ENCODE assay signal across 8 cellular contexts in the genomic region with DNA sequence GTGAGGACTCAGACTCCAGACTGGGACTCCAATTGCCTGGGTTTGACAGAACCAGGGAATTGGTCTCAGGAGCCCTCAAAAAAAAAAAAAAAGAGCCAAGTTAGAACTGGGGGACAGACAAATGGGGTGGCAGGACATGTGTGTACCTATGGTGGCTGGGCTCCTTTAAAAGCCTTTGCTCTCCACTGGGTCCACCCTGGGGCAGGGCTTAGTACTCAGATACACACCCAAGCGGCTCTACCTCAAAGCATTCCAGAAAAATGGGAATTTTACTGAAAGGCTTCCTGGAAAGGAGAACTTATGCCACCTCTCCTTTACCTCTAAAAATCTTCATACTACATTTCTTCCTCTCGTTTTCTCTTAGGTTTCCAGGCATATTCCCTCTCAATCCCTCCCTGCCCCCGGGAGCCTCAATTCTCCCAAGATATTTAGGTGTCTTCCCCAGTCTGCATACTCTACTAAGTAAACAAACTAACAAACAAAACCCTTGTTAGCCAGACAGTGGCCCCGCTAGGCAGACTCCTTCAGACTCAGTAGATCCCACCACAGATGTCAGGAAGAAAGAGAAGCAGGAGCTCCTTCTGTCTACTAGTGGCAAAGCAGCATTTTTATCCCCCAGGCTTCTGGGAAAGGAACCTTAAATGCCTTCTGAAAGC. TPM values are rescaled to one million over a fixed set of nuclear protein-coding genes. Genes with fewer than 3 reads are reported as not detected.
A peak's percentile ranks its signal among the peaks of the same experiment; 100 is the strongest.
DNase-seq lines count a peak whose midpoint lies in the region; ATAC-seq, FAIRE-seq and TF ChIP-seq lines count a peak whose summit lies in the region.

No MANE protein-coding gene starts in this region.

- peak overlapping the region; percentile 93 for H3K4me2 ChIP-seq in astrocyte (ENCODE audit: low read length)

- DNase-seq in activated CD4-positive, alpha-beta T cell treated with anti-CD3 and anti-CD28 coated beads, Interleukin-2, amount 10 ng/mL, durations not matched to agents 7 days and 5 days, result no peak
- no peak for DNase-seq in activated CD4-positive, alpha-beta T cell treated with anti-CD3 and anti-CD28 coated beads for 4 hours
- DNase-seq in astrocyte (ENCODE audit: low read depth), result no peak
- DNase-seq in right lobe of liver, result no peak
- DNase-seq in thyroid gland, result no peak
- DNase-seq in NOMO-1 treated with DMSO at 0.1 percent for 48 hours (lab: John Stamatoyannopoulos, UW; ENCODE audit: unreplicated experiment), result no peak
- DNase-seq in urothelium cell line (ENCODE audit: low spot score), result no peak

- no peak for TF ChIP-seq POLR2A in right lobe of liver (IDR thresholded peaks at IDR 0.05)
- TF ChIP-seq POLR2A in thyroid gland (IDR thresholded peaks at IDR 0.05), result no peak

- peaks cover 36% of the 10 kb centered on the region for H4K20me1 ChIP-seq in astrocyte (ENCODE audit: insufficient read depth, low read length)

- H3K79me2 ChIP-seq in astrocyte (ENCODE audit: insufficient read depth, low read length), result peaks cover 62% of the 10 kb centered on the region

- H3K36me3 ChIP-seq in astrocyte (ENCODE audit: insufficient read depth, low read length) (peaks cover 21% of the 10 kb centered on the region), right lobe of liver (peaks cover 0 to 27% (median 7%) of the 10 kb centered on the region in 4 donors), thyroid gland (peaks cover 20 to 31% of the 10 kb centered on the region in 2 donors)

- no peaks in the 10 kb centered on the region for H3K27me3 ChIP-seq in astrocyte (ENCODE audit: insufficient read depth, low read length)
- H3K27me3 ChIP-seq in right lobe of liver, result no peaks in the 10 kb centered on the region
- H3K27me3 ChIP-seq in thyroid gland, result no peaks in the 10 kb centered on the region

- peak overlapping the region; percentile 96 for H3K27ac Mint-ChIP-seq in activated CD4-positive, alpha-beta T cell treated with anti-CD3 and anti-CD28 coated beads, Interleukin-2, amount 10 ng/mL, durations not matched to agents 7 days and 5 days
- H3K27ac Mint-ChIP-seq in astrocyte (ENCODE audit: unreplicated experiment), result peak overlapping the region; percentile 88

- H3K9ac ChIP-seq in astrocyte (ENCODE audit: low read length), result peak overlapping the region; percentile 90

- 12% methylated on average over 3 of the region's 4 CpGs for WGBS in right lobe of liver (ENCODE audit: insufficient coverage, low coverage, low lambda C conversion rate, missing lambda C conversion rate)
- 21 to 23% methylated on average over 4 of the region's 4 CpGs for WGBS in thyroid gland, 2 donors

- peaks cover 53% of the 10 kb centered on the region for H3K4me1 Mint-ChIP-seq in activated CD4-positive, alpha-beta T cell treated with anti-CD3 and anti-CD28 coated beads, Interleukin-2, amount 10 ng/mL, durations not matched to agents 7 days and 5 days
- peaks cover 24% of the 10 kb centered on the region for H3K4me1 Mint-ChIP-seq in astrocyte (ENCODE audit: low read depth, unreplicated experiment)

- H3K9me3 Mint-ChIP-seq in activated CD4-positive, alpha-beta T cell treated with anti-CD3 and anti-CD28 coated beads, Interleukin-2, amount 10 ng/mL, durations not matched to agents 7 days and 5 days, result no peaks in the 10 kb centered on the region
- H3K9me3 Mint-ChIP-seq in astrocyte (ENCODE audit: unreplicated experiment), result no peaks in the 10 kb centered on the region

- H3K9me3 ChIP-seq in astrocyte (ENCODE audit: insufficient read depth, low read depth, low read length) (no peaks in the 10 kb centered on the region), right lobe of liver (no peaks in the 10 kb centered on the region), thyroid gland (no peaks in the 10 kb centered on the region)

- ATAC-seq in right lobe of liver (no peak), HG03159 (IDR thresholded peaks at IDR 0.05; ENCODE audit: unreplicated experiment) (no peak)

- H3K27ac ChIP-seq in astrocyte (ENCODE audit: low read depth, low read length) (peak overlapping the region; percentile 83), right lobe of liver (peak overlapping the region; percentile 80 to 89 (median 83)), thyroid gland (peak overlapping the region in 2 of 3 donors; percentile 87 to 89)

- no peaks in the 10 kb centered on the region for H3K27me3 Mint-ChIP-seq in activated CD4-positive, alpha-beta T cell treated with anti-CD3 and anti-CD28 coated beads, Interleukin-2, amount 10 ng/mL, durations not matched to agents 7 days and 5 days
- no peaks in the 10 kb centered on the region for H3K27me3 Mint-ChIP-seq in astrocyte (ENCODE audit: low read depth, unreplicated experiment)

- H2AFZ ChIP-seq in astrocyte (ENCODE audit: low read depth, low read length), result peak overlapping the region; percentile 90

- FAIRE-seq in astrocyte (lab: Jason Lieb, UNC) (no peak), urothelium cell line (lab: Jason Lieb, UNC) (no peak)

- peaks cover 24% of the 10 kb centered on the region for H3K4me1 ChIP-seq in astrocyte (ENCODE audit: insufficient read depth, low read length)
- peaks cover 0 to 18% (median 6%) of the 10 kb centered on the region in 4 donors for H3K4me1 ChIP-seq in right lobe of liver
- H3K4me1 ChIP-seq in thyroid gland, result peaks cover 15 to 21% of the 10 kb centered on the region in 2 donors

- intact Hi-C loops in right lobe of liver (cut with DNase I), result no loop called here
- intact Hi-C loops in thyroid gland (cut with DNase I), result no loop called here

- CTCF ChIA-PET in activated CD4-positive, alpha-beta T cell treated with anti-CD3 and anti-CD28 coated beads, Interleukin-2, amount 10 ng/mL, durations not matched to agents 7 days and 5 days (lab: Charles Lee), result interaction anchor here (0.6 to 2.3 kb wide), 14 partner anchors 9 to 581 kb away, joined by 3 to 11 read pairs (median 4); no protein-coding TSS in a partner anchor

- POLR2A ChIA-PET in activated CD4-positive, alpha-beta T cell treated with anti-CD3 and anti-CD28 coated beads, Interleukin-2, amount 10 ng/mL, durations not matched to agents 7 days and 5 days (lab: Charles Lee), result no interaction called here

- H3K4me3 Mint-ChIP-seq in activated CD4-positive, alpha-beta T cell treated with anti-CD3 and anti-CD28 coated beads, Interleukin-2, amount 10 ng/mL, durations not matched to agents 7 days and 5 days, result peak overlapping the region; percentile 98
- peak overlapping the region; percentile 98 for H3K4me3 Mint-ChIP-seq in astrocyte (ENCODE audit: unreplicated experiment)

- peaks cover 48% of the 10 kb centered on the region for H3K36me3 Mint-ChIP-seq in activated CD4-positive, alpha-beta T cell treated with anti-CD3 and anti-CD28 coated beads, Interleukin-2, amount 10 ng/mL, durations not matched to agents 7 days and 5 days (ENCODE audit: low read depth)
- H3K36me3 Mint-ChIP-seq in astrocyte (ENCODE audit: low read depth, unreplicated experiment), result peaks cover 8% of the 10 kb centered on the region

- H3K4me3 ChIP-seq in astrocyte (ENCODE audit: insufficient read depth, low read depth, low read length) (peak overlapping the region; percentile 83), right lobe of liver (peak overlapping the region; percentile 96 to 99 (median 97)), thyroid gland (replicated peaks in 1 of 3) (peak overlapping the region; percentile 67 to 96 (median 77))

- no peak for TF ChIP-seq CTCF in astrocyte (IDR thresholded peaks at IDR 0.05; ENCODE audit: insufficient read depth, low read depth, low read length)
- no peak for TF ChIP-seq CTCF in right lobe of liver (IDR thresholded peaks at IDR 0.05)
- no peak for TF ChIP-seq CTCF in thyroid gland (IDR thresholded peaks at IDR 0.05)

RNA-seq across cellular contexts. Expression of a gene that starts 0.8 kb away (rescaled TPM):
- 100 to 1,000 TPM; 187 to 224 TPM for total RNA-seq in activated CD4-positive, alpha-beta T cell treated with anti-CD3 and anti-CD28 coated beads, Interleukin-2, amount 10 ng/mL, durations not matched to agents 7 days and 5 days
- 43.6 and 53.3 TPM in 2 replicates for total RNA-seq in astrocyte
- total RNA-seq in right lobe of liver, result 10 to 100 TPM; 19.3 to 28.5 (median 25.8) TPM
- total RNA-seq in thyroid gland, result 10 to 100 TPM; 36.1 to 61.1 (median 47.5) TPM

RNA-seq across cellular contexts. Expression of a gene that starts 1.4 kb away (rescaled TPM):
- total RNA-seq in activated CD4-positive, alpha-beta T cell treated with anti-CD3 and anti-CD28 coated beads, Interleukin-2, amount 10 ng/mL, durations not matched to agents 7 days and 5 days, result 10 to 100 TPM; 22.2 to 23.8 TPM
- total RNA-seq in astrocyte, result 20.7 and 23.6 TPM in 2 replicates
- total RNA-seq in right lobe of liver, result 1 to 10 TPM; 5.6 to 9.4 (median 7.3) TPM
- total RNA-seq in thyroid gland, result 10 to 100 TPM; 17.4 to 22.8 (median 20.0) TPM

RNA-seq across cellular contexts. Expression of a gene that starts 31.9 kb away (rescaled TPM):
- 1 to 10 TPM; 2.0 to 3.1 TPM for total RNA-seq in activated CD4-positive, alpha-beta T cell treated with anti-CD3 and anti-CD28 coated beads, Interleukin-2, amount 10 ng/mL, durations not matched to agents 7 days and 5 days
- total RNA-seq in astrocyte (3,676 and 4,004 TPM in 2 replicates), right lobe of liver (100 to 1,000 TPM in 4 of 6 experiments, 10 to 100 TPM in 2; 41.2 to 158 (median 112) TPM), thyroid gland (100 to 1,000 TPM; 155 to 407 (median 229) TPM)

RNA-seq across cellular contexts. Expression of a gene that starts 52.6 kb away (rescaled TPM):
- 10 to 100 TPM; 28.6 to 30.9 TPM for total RNA-seq in activated CD4-positive, alpha-beta T cell treated with anti-CD3 and anti-CD28 coated beads, Interleukin-2, amount 10 ng/mL, durations not matched to agents 7 days and 5 days
- 54.8 and 55.8 TPM in 2 replicates for total RNA-seq in astrocyte
- total RNA-seq in right lobe of liver, result 10 to 100 TPM; 24.6 to 49.9 (median 35.5) TPM
- total RNA-seq in thyroid gland, result 10 to 100 TPM; 31.8 to 54.5 (median 42.3) TPM

Comparison
In these comparisons a context has a peak if more than half of its experiments do, and no peak if none do; other contexts are left out.
1. RNA of a gene that starts 31.9 kb away (total RNA-seq): 3,676 to 4,004 TPM in astrocyte, 155 to 407 TPM in thyroid gland and 41.2 to 158 TPM in right lobe of liver; 2.0 to 3.1 TPM in activated CD4-positive, alpha-beta T cell treated with anti-CD3 and anti-CD28 coated beads, Interleukin-2, amount 10 ng/mL, durations not matched to agents 7 days and 5 days; every median in the first group is over 10 times any median in the second.
2. Peak in every context shown above with its lines, with median percentiles within 50 percentile points of each other: H3K27ac ChIP-seq and H3K4me3 ChIP-seq.